Comparison of ENCODE assay signal across 14 cellular contexts in genomic region chr13:40910324-40911050, GRCh38.
DNase-seq lines count a peak whose midpoint lies in the region; ATAC-seq, FAIRE-seq and TF ChIP-seq lines count a peak whose summit lies in the region.
"Had no signal": no experiment of that assay in that cellular context is flagged by ENCODE, and none has a peak within 500 bp of the region (broad histone marks: within the 10 kb centered on the region; RNA-seq: fewer than 3 reads in every experiment).

No MANE protein-coding gene starts in this region.

- H3K9me2 ChIP-seq in MM.1S (replicated peaks; ENCODE audit: insufficient read depth, low read length): no peaks in the 10 kb centered on the region

- H3K4me2 ChIP-seq in K562 (ENCODE audit: insufficient read depth, low read length) (no peak overlapping the region), MM.1S (ENCODE audit: low read depth, low read length) (no peak overlapping the region)

- H3K79me2 ChIP-seq in K562 (ENCODE audit: control insufficient read depth, insufficient read depth, low read length) (no peaks in the 10 kb centered on the region), MM.1S (ENCODE audit: low read length) (no peaks in the 10 kb centered on the region)

- H3K9ac ChIP-seq in K562 (ENCODE audit: insufficient read depth in 1 of 2, low read depth in 2 of 2, low read length in 2 of 2) (no peak overlapping the region), MM.1S (ENCODE audit: low read length) (no peak overlapping the region)

- ATAC-seq in GM18511 (IDR thresholded peaks at IDR 0.05; ENCODE audit: unreplicated experiment) (peak; percentile 64), HG02884 (IDR thresholded peaks at IDR 0.05; ENCODE audit: unreplicated experiment) (peak; percentile 84), K562 (no peak)
- ATAC-seq in stimulated activated memory B cell treated with anti-CD40 and anti-IgM and Interleukin-4, amounts not matched to agents 10 μg/mL and 1 μg/mL and 100 μg/mL, for 72 hours: no peak
- ATAC-seq: psoas muscle had no signal

- H3K4me3 ChIP-seq in K562: no peak overlapping the region
- no peak overlapping the region for H3K4me3 ChIP-seq in MM.1S (ENCODE audit: low read length)
- H3K4me3 ChIP-seq: psoas muscle had no signal

- TF ChIP-seq RAD21 in K562 (CRISPR knock-in tag; conservative IDR thresholded peaks at IDR 0.05 in 1 of 2, IDR thresholded peaks at IDR 0.05 in 1 of 2): no peak

- DNase-seq in AG08396 (ENCODE audit: low spot score) (peak; percentile 36), K562 (ENCODE audit: extremely low read depth in 1 of 4, low spot score in 3 of 4) (no peak), MM.1S (no peak), NCI-H446 (lab: John Stamatoyannopoulos, UW) (no peak)
- DNase-seq in central memory CD4-positive, alpha-beta T cell: no peak
- DNase-seq: activated CD8-positive, alpha-beta memory T cell treated with anti-CD3 and anti-CD28 coated beads, Interleukin-2, amount 50 U/mL, for 4 hours; CD8-positive, alpha-beta memory T cell; NCI-H187; psoas muscle; SHP77 treated with DMSO at 0.1 percent for 48 hours had no signal

- CTCF ChIA-PET in K562 (lab: Yijun Ruan, JAX; ENCODE audit: low intra/inter-chr PET ratio): no interaction called here

- TF ChIP-seq CTCF in K562 (IDR thresholded peaks at IDR 0.05 in 2 of 3, conservative IDR thresholded peaks at IDR 0.05 in 1 of 3; ENCODE audit: insufficient read depth in 2 of 3, low read depth in 1 of 3, low read length in 3 of 3) (no peak), MM.1S (IDR thresholded peaks at IDR 0.05; ENCODE audit: low read length) (no peak)

- BruUV-seq in K562 (replicated peaks; lab: Mats Ljungman, UMichigan): no TSS peak

- H3K27me3 ChIP-seq in K562 (ENCODE audit: control insufficient read depth in 2 of 2, insufficient read depth in 2 of 2, low read length in 2 of 2) (no peaks in the 10 kb centered on the region), MM.1S (replicated peaks; ENCODE audit: insufficient read depth, low read length) (no peaks in the 10 kb centered on the region)

- no peak for TF ChIP-seq POLR2A in K562 (conservative IDR thresholded peaks at IDR 0.05)

- in situ Hi-C loops in K562 (cut with MboI): no loop called here

- H3K36me3 ChIP-seq in K562 (ENCODE audit: control insufficient read depth, insufficient read depth, low read length) (no peaks in the 10 kb centered on the region), MM.1S (replicated peaks; ENCODE audit: insufficient read depth, low read length) (no peaks in the 10 kb centered on the region)

- no peak overlapping the region for H3K27ac ChIP-seq in K562 (ENCODE audit: extremely low read depth, low read depth, low read length)
- H3K27ac ChIP-seq in MM.1S (ENCODE audit: low read length): no peak overlapping the region
- H3K27ac ChIP-seq: HL-60, psoas muscle had no signal

- peaks cover 19% of the 10 kb centered on the region for H3K4me1 Mint-ChIP-seq in stimulated activated memory B cell treated with anti-CD40 and anti-IgM and Interleukin-4, amounts not matched to agents 10 μg/mL and 1 μg/mL and 100 μg/mL, for 72 hours

- H3K4me3 Mint-ChIP-seq in stimulated activated memory B cell treated with anti-CD40 and anti-IgM and Interleukin-4, amounts not matched to agents 10 μg/mL and 1 μg/mL and 100 μg/mL, for 72 hours: no peak overlapping the region
- H3K4me3 Mint-ChIP-seq: CD8-positive, alpha-beta memory T cell had no signal

- no peaks in the 10 kb centered on the region for H3K27me3 Mint-ChIP-seq in stimulated activated memory B cell treated with anti-CD40 and anti-IgM and Interleukin-4, amounts not matched to agents 10 μg/mL and 1 μg/mL and 100 μg/mL, for 72 hours
- H3K27me3 Mint-ChIP-seq: CD8-positive, alpha-beta memory T cell had no signal

- H3K36me3 Mint-ChIP-seq in stimulated activated memory B cell treated with anti-CD40 and anti-IgM and Interleukin-4, amounts not matched to agents 10 μg/mL and 1 μg/mL and 100 μg/mL, for 72 hours: peaks cover 10% of the 10 kb centered on the region

- 40% methylated on average over 1 of the region's 2 CpGs for WGBS in K562 (ENCODE audit: insufficient coverage, low coverage, missing lambda C conversion rate)

- H3K9me3 ChIP-seq in K562 (replicated peaks; ENCODE audit: control insufficient read depth, insufficient read depth, low read depth, low read length) (no peaks in the 10 kb centered on the region), MM.1S (replicated peaks; ENCODE audit: insufficient read depth, low read length) (no peaks in the 10 kb centered on the region)
- H3K9me3 ChIP-seq: psoas muscle had no signal

- H4K20me1 ChIP-seq in K562 (replicated peaks; ENCODE audit: control insufficient read depth, insufficient read depth, low read length) (no peaks in the 10 kb centered on the region), MM.1S (ENCODE audit: insufficient read depth, low read length) (no peaks in the 10 kb centered on the region)

- H3K4me1 ChIP-seq in K562 (replicated peaks in 1 of 2; ENCODE audit: control insufficient read depth in 2 of 2, insufficient read depth in 2 of 2, low read length in 2 of 2) (no peaks in the 10 kb centered on the region), MM.1S (ENCODE audit: low read length) (no peaks in the 10 kb centered on the region)
- H3K4me1 ChIP-seq: psoas muscle had no signal

- no peaks in the 10 kb centered on the region for H3F3A ChIP-seq in MM.1S (ENCODE audit: insufficient read depth, low read length)

- FAIRE-seq in K562 (lab: Jason Lieb, UNC): no peak

- TF ChIP-seq EP300 in K562 (IDR thresholded peaks at IDR 0.05; ENCODE audit: low read length): no peak

- no peak overlapping the region for H2AFZ ChIP-seq in K562 (ENCODE audit: low read depth, low read length)
- H2AFZ ChIP-seq in MM.1S (ENCODE audit: low read length): no peak overlapping the region

- no peaks in the 10 kb centered on the region for H3K9me1 ChIP-seq in K562 (ENCODE audit: control insufficient read depth, insufficient read depth, low read length)

- no peak overlapping the region for H3K27ac Mint-ChIP-seq in stimulated activated memory B cell treated with anti-CD40 and anti-IgM and Interleukin-4, amounts not matched to agents 10 μg/mL and 1 μg/mL and 100 μg/mL, for 72 hours

- no peaks in the 10 kb centered on the region for H3K9me3 Mint-ChIP-seq in stimulated activated memory B cell treated with anti-CD40 and anti-IgM and Interleukin-4, amounts not matched to agents 10 μg/mL and 1 μg/mL and 100 μg/mL, for 72 hours
- H3K9me3 Mint-ChIP-seq: CD8-positive, alpha-beta memory T cell had no signal

- POLR2A ChIA-PET in K562 (lab: Yijun Ruan, JAX): no interaction called here

- intact Hi-C loops in K562 (cut with micrococcal nuclease): no loop called here

TF ChIP-seq in K562, 482 proteins besides CTCF, POLR2A, EP300 and RAD21:
- TF ChIP-seq HMG20A (CRISPR knock-in tag; conservative IDR thresholded peaks at IDR 0.05) (no peak), C11orf30 (IDR thresholded peaks at IDR 0.05; ENCODE audit: low read depth) (peak; percentile 6; the same call in 1 of the 2 replicates)

Comparison
In these comparisons a context has a peak if more than half of its experiments do, and no peak if none do; other contexts are left out.
1. ATAC-seq: peak in GM18511 (single experiment) and HG02884 (single experiment); none in K562 (single experiment) and stimulated activated memory B cell treated with anti-CD40 and anti-IgM and Interleukin-4, amounts not matched to agents 10 μg/mL and 1 μg/mL and 100 μg/mL, for 72 hours (single experiment).